Comparison of ENCODE assay signal across 31 cellular contexts in the genomic region with DNA sequence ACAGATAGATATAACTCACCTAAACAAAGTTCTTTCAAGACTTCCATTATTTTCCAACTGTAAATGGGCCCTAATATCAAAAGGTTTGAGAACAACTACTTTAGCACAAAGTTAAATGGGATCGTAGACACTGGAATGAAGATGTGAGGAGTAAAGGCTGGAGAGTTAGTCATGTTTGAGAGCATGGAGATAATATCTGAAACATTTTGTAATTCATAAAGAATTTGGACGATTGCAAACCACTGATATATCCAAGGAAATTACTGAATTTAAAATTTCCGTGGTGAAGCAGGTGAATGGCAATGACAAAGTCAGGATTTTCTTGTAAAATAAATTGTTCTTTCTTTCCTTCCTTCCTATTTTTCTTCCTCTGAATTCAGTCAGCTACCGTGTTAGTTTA.
"Had no signal": no experiment of that assay in that cellular context is flagged by ENCODE, and none has a peak within 500 bp of the region (broad histone marks: within the 10 kb centered on the region; RNA-seq: fewer than 3 reads in every experiment).

No MANE protein-coding gene starts in this region.

- H3K27ac Mint-ChIP-seq: activated CD4-positive, alpha-beta memory T cell treated with anti-CD3 and anti-CD28 coated beads, Interleukin-2, amount 10 ng/mL, durations not matched to agents 7 days and 5 days; activated CD4-positive, alpha-beta T cell treated with anti-CD3 and anti-CD28 coated beads, Interleukin-2, amount 10 ng/mL, durations not matched to agents 7 days and 5 days; activated naive CD4-positive, alpha-beta T cell treated with anti-CD3 and anti-CD28 coated beads, Interleukin-2, amount 50 U/mL, for 24 hours; activated naive CD8-positive, alpha-beta T cell treated with anti-CD3 and anti-CD28 coated beads for 36 hours; activated naive CD8-positive, alpha-beta T cell treated with anti-CD3 and anti-CD28 coated beads, Interleukin-2, amount 50 U/mL, for 24 hours; activated T-cell treated with anti-CD3 and anti-CD28 coated beads, Interleukin-2, amount 50 U/mL, for 24 hours; activated T-cell treated with anti-CD3 and anti-CD28 coated beads, Interleukin-2, amount 50 U/mL, for 72 hours; effector memory CD8-positive, alpha-beta T cell; T-helper 17 cell; T-helper 2 cell treated with Interferon-gamma antibody and Interleukin-4, amounts not matched to agents 5 μg/mL and 100 μg/mL, for 36 hours had no signal

- H3K9me3 Mint-ChIP-seq: activated naive CD8-positive, alpha-beta T cell treated with anti-CD3 and anti-CD28 coated beads for 36 hours had no signal

- H3K36me3 Mint-ChIP-seq: activated naive CD4-positive, alpha-beta T cell treated with anti-CD3 and anti-CD28 coated beads, Interleukin-2, amount 50 U/mL, for 24 hours; activated naive CD8-positive, alpha-beta T cell treated with anti-CD3 and anti-CD28 coated beads for 36 hours had no signal

- DNase-seq: activated CD4-positive, alpha-beta memory T cell treated with anti-CD3 and anti-CD28 coated beads, Interleukin-2, amount 10 ng/mL, durations not matched to agents 7 days and 5 days; activated CD4-positive, alpha-beta T cell treated with anti-CD3 and anti-CD28 coated beads for 1 hour; activated CD4-positive, alpha-beta T cell treated with anti-CD3 and anti-CD28 coated beads for 4 hours; activated CD4-positive, alpha-beta T cell treated with anti-CD3 and anti-CD28 coated beads, Interleukin-2, amount 10 ng/mL, durations not matched to agents 7 days and 5 days; activated CD4-positive, alpha-beta T cell treated with anti-CD3 and anti-CD28 coated beads, Interleukin-2, amount 50 U/mL, for 4 hours; activated CD8-positive, alpha-beta memory T cell treated with anti-CD3 and anti-CD28 coated beads, Interleukin-2, amount 50 U/mL, for 48 hours; activated gamma-delta T cell; activated naive CD4-positive, alpha-beta T cell treated with Interleukin-2 at 50 U/mL for 16 hours; activated naive CD8-positive, alpha-beta T cell treated with anti-CD3 and anti-CD28 coated beads for 36 hours; activated naive CD8-positive, alpha-beta T cell treated with anti-CD3 and anti-CD28 coated beads, Interleukin-2, amount 50 U/mL, for 24 hours; activated T-cell treated with anti-CD3 and anti-CD28 coated beads for 4 hours; activated T-cell treated with anti-CD3 and anti-CD28 coated beads, Interleukin-2, amount 50 U/mL, for 24 hours; activated T-cell treated with anti-CD3 and anti-CD28 coated beads, Interleukin-2, amount 50 U/mL, for 72 hours; amniotic stem cell; anterior cingulate cortex; brain microvascular endothelial cell; cortex of kidney; dermis blood vessel endothelial cell; effector CD4-positive, alpha-beta T cell; effector memory CD8-positive, alpha-beta T cell; esophagus squamous epithelium; foreskin melanocyte; heart right ventricle; hippocampal formation; T-helper 1 cell; T-helper 17 cell; T1000 had no signal

- H3K4me3 Mint-ChIP-seq: activated CD4-positive, alpha-beta memory T cell treated with anti-CD3 and anti-CD28 coated beads, Interleukin-2, amount 10 ng/mL, durations not matched to agents 7 days and 5 days; activated CD4-positive, alpha-beta T cell treated with anti-CD3 and anti-CD28 coated beads, Interleukin-2, amount 10 ng/mL, durations not matched to agents 7 days and 5 days; activated naive CD4-positive, alpha-beta T cell treated with anti-CD3 and anti-CD28 coated beads, Interleukin-2, amount 50 U/mL, for 24 hours; activated naive CD8-positive, alpha-beta T cell treated with anti-CD3 and anti-CD28 coated beads for 36 hours; activated naive CD8-positive, alpha-beta T cell treated with anti-CD3 and anti-CD28 coated beads, Interleukin-2, amount 50 U/mL, for 24 hours; activated T-cell treated with anti-CD3 and anti-CD28 coated beads, Interleukin-2, amount 50 U/mL, for 24 hours; activated T-cell treated with anti-CD3 and anti-CD28 coated beads, Interleukin-2, amount 50 U/mL, for 72 hours; central memory CD8-positive, alpha-beta T cell; effector memory CD8-positive, alpha-beta T cell; T-helper 17 cell; T-helper 2 cell treated with Interferon-gamma antibody and Interleukin-4, amounts not matched to agents 5 μg/mL and 100 μg/mL, for 36 hours had no signal

- H3K4me1 Mint-ChIP-seq: activated CD4-positive, alpha-beta memory T cell treated with anti-CD3 and anti-CD28 coated beads, Interleukin-2, amount 10 ng/mL, durations not matched to agents 7 days and 5 days; activated CD4-positive, alpha-beta T cell treated with anti-CD3 and anti-CD28 coated beads, Interleukin-2, amount 10 ng/mL, durations not matched to agents 7 days and 5 days; activated naive CD4-positive, alpha-beta T cell treated with anti-CD3 and anti-CD28 coated beads, Interleukin-2, amount 50 U/mL, for 24 hours; activated naive CD8-positive, alpha-beta T cell treated with anti-CD3 and anti-CD28 coated beads for 36 hours; activated naive CD8-positive, alpha-beta T cell treated with anti-CD3 and anti-CD28 coated beads, Interleukin-2, amount 50 U/mL, for 24 hours; central memory CD8-positive, alpha-beta T cell; T-helper 17 cell had no signal

- ATAC-seq: activated naive CD8-positive, alpha-beta T cell treated with anti-CD3 and anti-CD28 coated beads, Interleukin-2, amount 50 U/mL, for 24 hours; activated T-cell treated with anti-CD3 and anti-CD28 coated beads, Interleukin-2, amount 50 U/mL, for 72 hours; effector memory CD8-positive, alpha-beta T cell; gastroesophageal sphincter; heart right ventricle; T-helper 17 cell had no signal

- H3K27me3 Mint-ChIP-seq: activated CD4-positive, alpha-beta memory T cell treated with anti-CD3 and anti-CD28 coated beads, Interleukin-2, amount 10 ng/mL, durations not matched to agents 7 days and 5 days; activated CD4-positive, alpha-beta T cell treated with anti-CD3 and anti-CD28 coated beads, Interleukin-2, amount 10 ng/mL, durations not matched to agents 7 days and 5 days; activated naive CD4-positive, alpha-beta T cell treated with anti-CD3 and anti-CD28 coated beads, Interleukin-2, amount 50 U/mL, for 24 hours; activated naive CD8-positive, alpha-beta T cell treated with anti-CD3 and anti-CD28 coated beads for 36 hours; activated naive CD8-positive, alpha-beta T cell treated with anti-CD3 and anti-CD28 coated beads, Interleukin-2, amount 50 U/mL, for 24 hours; activated T-cell treated with anti-CD3 and anti-CD28 coated beads, Interleukin-2, amount 50 U/mL, for 24 hours; central memory CD8-positive, alpha-beta T cell; effector memory CD8-positive, alpha-beta T cell; T-helper 17 cell had no signal
